ENCODE assay signal across 29 cellular contexts in the genomic region with DNA sequence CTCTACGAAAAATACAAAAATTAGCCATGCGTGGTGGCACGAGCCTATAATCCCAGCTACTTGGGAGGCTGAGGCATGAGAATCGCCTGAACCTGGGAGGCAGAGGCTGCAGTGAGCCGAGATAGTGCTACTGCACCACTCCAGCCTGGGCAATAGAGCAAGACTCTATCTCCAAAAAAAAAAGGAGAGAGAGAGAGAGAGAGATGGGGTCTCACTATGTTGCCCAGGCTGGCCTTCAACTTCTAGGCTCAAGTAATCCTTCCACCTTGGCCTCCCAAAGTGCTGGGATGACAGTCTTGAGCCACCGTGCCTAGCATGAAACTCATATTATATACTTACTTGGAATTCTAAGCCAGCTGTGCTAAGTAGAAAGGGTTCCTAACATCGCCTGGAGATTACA. TPM values are rescaled to one million over a fixed set of nuclear protein-coding genes. Genes with fewer than 3 reads are reported as not detected.
"Had no signal": no experiment of that assay in that cellular context is flagged by ENCODE, and none has a peak within 500 bp of the region (broad histone marks: within the 10 kb centered on the region; RNA-seq: fewer than 3 reads in every experiment).

No MANE protein-coding gene starts in this region.

- H3K4me1 ChIP-seq: ascending aorta, breast epithelium, colonic mucosa had no signal

- H3K27me3 Mint-ChIP-seq: activated CD4-positive, alpha-beta memory T cell treated with anti-CD3 and anti-CD28 coated beads, Interleukin-2, amount 10 ng/mL, durations not matched to agents 7 days and 5 days; activated CD4-positive, alpha-beta T cell treated with anti-CD3 and anti-CD28 coated beads, Interleukin-2, amount 10 ng/mL, durations not matched to agents 7 days and 5 days; activated naive CD4-positive, alpha-beta T cell treated with anti-CD3 and anti-CD28 coated beads, Interleukin-2, amount 10 ng/mL, durations not matched to agents 7 days and 5 days; activated naive CD8-positive, alpha-beta T cell treated with anti-CD3 and anti-CD28 coated beads, Interleukin-2, amount 10 ng/mL, durations not matched to agents 7 days and 5 days; activated T-cell treated with anti-CD3 and anti-CD28 coated beads, Interleukin-2, amount 50 U/mL, for 24 hours had no signal

- H3K27ac ChIP-seq: ascending aorta, breast epithelium, cardiac muscle cell, colonic mucosa, epithelial cell of prostate, heart left ventricle had no signal

- H3K4me3 Mint-ChIP-seq: activated CD4-positive, alpha-beta memory T cell treated with anti-CD3 and anti-CD28 coated beads, Interleukin-2, amount 10 ng/mL, durations not matched to agents 7 days and 5 days; activated CD4-positive, alpha-beta T cell treated with anti-CD3 and anti-CD28 coated beads, Interleukin-2, amount 10 ng/mL, durations not matched to agents 7 days and 5 days; activated naive CD4-positive, alpha-beta T cell treated with anti-CD3 and anti-CD28 coated beads, Interleukin-2, amount 10 ng/mL, durations not matched to agents 7 days and 5 days; activated naive CD8-positive, alpha-beta T cell treated with anti-CD3 and anti-CD28 coated beads, Interleukin-2, amount 10 ng/mL, durations not matched to agents 7 days and 5 days; activated T-cell treated with anti-CD3 and anti-CD28 coated beads, Interleukin-2, amount 50 U/mL, for 24 hours; activated T-cell treated with anti-CD3 and anti-CD28 coated beads, Interleukin-2, amount 50 U/mL, for 72 hours; brain had no signal

- H3K4me3 ChIP-seq: ascending aorta, breast epithelium, cardiac muscle cell, colonic mucosa, heart left ventricle had no signal

- FAIRE-seq: endometrium, endothelial cell of umbilical vein, frontal cortex had no signal

- ATAC-seq: activated naive CD4-positive, alpha-beta T cell treated with anti-CD3 and anti-CD28 coated beads, Interleukin-2, amount 50 U/mL, for 72 hours; activated T-cell treated with anti-CD3 and anti-CD28 coated beads, Interleukin-2, amount 50 U/mL, for 72 hours; heart left ventricle had no signal

- H3K27me3 ChIP-seq: ascending aorta, breast epithelium, colonic mucosa, heart left ventricle had no signal

- H3K27ac Mint-ChIP-seq: activated CD4-positive, alpha-beta memory T cell treated with anti-CD3 and anti-CD28 coated beads, Interleukin-2, amount 10 ng/mL, durations not matched to agents 7 days and 5 days; activated CD4-positive, alpha-beta T cell treated with anti-CD3 and anti-CD28 coated beads, Interleukin-2, amount 10 ng/mL, durations not matched to agents 7 days and 5 days; activated naive CD4-positive, alpha-beta T cell treated with anti-CD3 and anti-CD28 coated beads, Interleukin-2, amount 10 ng/mL, durations not matched to agents 7 days and 5 days; activated naive CD4-positive, alpha-beta T cell treated with anti-CD3 and anti-CD28 coated beads, Interleukin-2, amount 50 U/mL, for 72 hours; activated naive CD8-positive, alpha-beta T cell treated with anti-CD3 and anti-CD28 coated beads, Interleukin-2, amount 10 ng/mL, durations not matched to agents 7 days and 5 days; activated T-cell treated with anti-CD3 and anti-CD28 coated beads, Interleukin-2, amount 50 U/mL, for 24 hours; activated T-cell treated with anti-CD3 and anti-CD28 coated beads, Interleukin-2, amount 50 U/mL, for 72 hours had no signal

- H3K9me3 ChIP-seq: ascending aorta, breast epithelium, colonic mucosa had no signal

- H3K9me3 Mint-ChIP-seq: activated CD4-positive, alpha-beta memory T cell treated with anti-CD3 and anti-CD28 coated beads, Interleukin-2, amount 10 ng/mL, durations not matched to agents 7 days and 5 days; activated CD4-positive, alpha-beta T cell treated with anti-CD3 and anti-CD28 coated beads, Interleukin-2, amount 10 ng/mL, durations not matched to agents 7 days and 5 days; activated naive CD4-positive, alpha-beta T cell treated with anti-CD3 and anti-CD28 coated beads, Interleukin-2, amount 10 ng/mL, durations not matched to agents 7 days and 5 days; activated naive CD4-positive, alpha-beta T cell treated with anti-CD3 and anti-CD28 coated beads, Interleukin-2, amount 50 U/mL, for 72 hours; activated naive CD8-positive, alpha-beta T cell treated with anti-CD3 and anti-CD28 coated beads, Interleukin-2, amount 10 ng/mL, durations not matched to agents 7 days and 5 days; activated T-cell treated with anti-CD3 and anti-CD28 coated beads, Interleukin-2, amount 50 U/mL, for 24 hours; activated T-cell treated with anti-CD3 and anti-CD28 coated beads, Interleukin-2, amount 50 U/mL, for 72 hours had no signal

- DNase-seq: activated CD4-positive, alpha-beta memory T cell treated with anti-CD3 and anti-CD28 coated beads, Interleukin-2, amount 10 ng/mL, durations not matched to agents 7 days and 5 days; activated CD4-positive, alpha-beta T cell treated with anti-CD3 and anti-CD28 coated beads for 1 hour; activated CD4-positive, alpha-beta T cell treated with anti-CD3 and anti-CD28 coated beads for 4 hours; activated CD4-positive, alpha-beta T cell treated with anti-CD3 and anti-CD28 coated beads, Interleukin-2, amount 10 ng/mL, durations not matched to agents 7 days and 5 days; activated CD4-positive, alpha-beta T cell treated with anti-CD3 and anti-CD28 coated beads, Interleukin-2, amount 50 U/mL, for 4 hours; activated CD8-positive, alpha-beta memory T cell treated with anti-CD3 and anti-CD28 coated beads, Interleukin-2, amount 50 U/mL, for 48 hours; activated gamma-delta T cell; activated naive CD4-positive, alpha-beta T cell; activated naive CD4-positive, alpha-beta T cell treated with anti-CD3 and anti-CD28 coated beads, Interleukin-2, amount 10 ng/mL, durations not matched to agents 7 days and 5 days; activated naive CD8-positive, alpha-beta T cell treated with anti-CD3 and anti-CD28 coated beads, Interleukin-2, amount 10 ng/mL, durations not matched to agents 7 days and 5 days; activated T-cell treated with anti-CD3 and anti-CD28 coated beads for 4 hours; activated T-cell treated with anti-CD3 and anti-CD28 coated beads, Interleukin-2, amount 50 U/mL, for 24 hours; activated T-cell treated with anti-CD3 and anti-CD28 coated beads, Interleukin-2, amount 50 U/mL, for 72 hours; central memory CD4-positive, alpha-beta T cell; cerebellar nuclear complex; colonic mucosa; effector CD8-positive, alpha-beta T cell; foreskin fibroblast; heart left ventricle; T-helper 2 cell had no signal

- H3K36me3 ChIP-seq: breast epithelium, colonic mucosa had no signal

RNA-seq across cellular contexts. Expression of a gene that starts 38.5 kb away (rescaled TPM):
- total RNA-seq: endothelial cell of umbilical vein had no signal
- polyA plus RNA-seq: cardiac muscle cell had no signal
